ENCODE assay signal across 10 cellular contexts in the genomic region with DNA sequence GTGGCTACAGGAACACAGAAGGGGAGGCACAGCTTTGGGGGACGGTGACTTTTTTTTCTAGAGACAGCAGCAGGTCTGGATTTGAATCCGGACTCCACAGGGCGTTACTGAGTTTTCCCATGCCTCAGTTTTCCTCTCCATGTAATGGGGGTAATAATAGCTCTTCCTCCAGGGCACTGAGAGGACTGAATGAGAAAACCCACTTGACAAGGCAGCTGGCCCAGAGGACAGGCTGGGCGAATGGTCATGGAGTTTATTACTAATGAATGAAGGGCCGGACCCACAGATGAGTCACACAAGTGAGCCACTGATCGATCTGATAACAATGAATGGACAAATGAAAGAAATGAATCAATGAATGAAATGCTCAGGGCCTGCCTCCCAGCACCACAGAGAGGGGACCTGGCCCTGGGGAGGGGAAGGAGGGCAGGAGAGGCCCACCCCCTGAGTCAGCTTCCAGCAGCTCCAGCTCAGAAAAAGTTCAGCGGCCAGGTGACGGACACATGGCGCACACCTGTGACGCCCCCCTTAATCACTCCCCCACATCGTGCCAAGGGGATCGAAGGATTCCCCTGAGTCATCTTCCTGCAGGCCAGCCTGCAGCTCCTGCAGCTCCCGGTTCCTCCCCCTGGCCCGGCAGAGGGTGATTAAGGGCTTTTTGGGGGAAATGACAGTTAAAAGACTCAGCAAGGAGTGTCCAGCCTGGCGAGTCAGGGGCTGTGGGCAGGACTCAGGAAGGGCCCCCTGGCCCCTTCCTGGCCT. TPM values are rescaled to one million over a fixed set of nuclear protein-coding genes. Genes with fewer than 3 reads are reported as not detected.
DNase-seq lines count a peak whose midpoint lies in the region; ATAC-seq, FAIRE-seq and TF ChIP-seq lines count a peak whose summit lies in the region.
"Had no signal": no experiment of that assay in that cellular context is flagged by ENCODE, and none has a peak within 500 bp of the region (broad histone marks: within the 10 kb centered on the region; RNA-seq: fewer than 3 reads in every experiment).

No MANE protein-coding gene starts in this region.

- in situ Hi-C loops in GM13977 (cut with MboI; ENCODE audit: low pct_unique_long_range_greater_than_20kb, low sequenced_read_pairs, unreplicated experiment) = no loop called here

- DNase-seq in natural killer cell treated with Interleukin-12 subunit alpha and Interleukin-12 subunit beta and Interleukin-15 and Interleukin-18, amount 100 ng/mL, for 72 hours (ENCODE audit: low spot score) = no peak
- DNase-seq in natural killer cell = no peak
- peak; percentile 81 for DNase-seq in RCC 7860 (ENCODE audit: low spot score)
- peak; percentile 82 for DNase-seq in fibroblast of the aortic adventitia (ENCODE audit: low read depth)
- peak; percentile 68 for DNase-seq in stromal cell of bone marrow (ENCODE audit: low read depth)
- no peak for DNase-seq in GM13977 (ENCODE audit: low spot score)
- no peak for DNase-seq in HEK293T (ENCODE audit: extremely low spot score)
- no peak for DNase-seq in NCI-H2081 treated with DMSO at 0.1 percent for 48 hours (lab: John Stamatoyannopoulos, UW)
- DNase-seq: activated naive CD4-positive, alpha-beta T cell treated with anti-CD3 and anti-CD28 coated beads, Interleukin-2, amount 10 ng/mL, durations not matched to agents 7 days and 5 days; NCI-H1048 had no signal

- no peak for ATAC-seq in natural killer cell treated with Interleukin-12 subunit alpha and Interleukin-12 subunit beta and Interleukin-15 and Interleukin-18, amount 100 ng/mL, for 72 hours
- ATAC-seq in natural killer cell = no peak

- peak; percentile 18 for FAIRE-seq in RCC 7860 (lab: Jason Lieb, UNC)

- no peaks in the 10 kb centered on the region for H3K36me3 Mint-ChIP-seq in natural killer cell treated with Interleukin-12 subunit alpha and Interleukin-12 subunit beta and Interleukin-15 and Interleukin-18, amount 100 ng/mL, for 72 hours
- no peaks in the 10 kb centered on the region for H3K36me3 Mint-ChIP-seq in natural killer cell

- peak overlapping the region; percentile 95 to 97 for H3K27ac Mint-ChIP-seq in natural killer cell treated with Interleukin-12 subunit alpha and Interleukin-12 subunit beta and Interleukin-15 and Interleukin-18, amount 100 ng/mL, for 72 hours
- H3K27ac Mint-ChIP-seq in natural killer cell = no peak overlapping the region
- H3K27ac Mint-ChIP-seq: activated naive CD4-positive, alpha-beta T cell treated with anti-CD3 and anti-CD28 coated beads, Interleukin-2, amount 10 ng/mL, durations not matched to agents 7 days and 5 days had no signal

- H3K4me1 Mint-ChIP-seq in natural killer cell treated with Interleukin-12 subunit alpha and Interleukin-12 subunit beta and Interleukin-15 and Interleukin-18, amount 100 ng/mL, for 72 hours (ENCODE audit: low read depth in 2 of 2) = peaks cover 46 to 65% of the 10 kb centered on the region in 2 donors
- peaks cover 4 to 14% of the 10 kb centered on the region in 2 donors for H3K4me1 Mint-ChIP-seq in natural killer cell

- no peaks in the 10 kb centered on the region for H3K9me3 Mint-ChIP-seq in natural killer cell treated with Interleukin-12 subunit alpha and Interleukin-12 subunit beta and Interleukin-15 and Interleukin-18, amount 100 ng/mL, for 72 hours
- no peaks in the 10 kb centered on the region for H3K9me3 Mint-ChIP-seq in natural killer cell
- H3K9me3 Mint-ChIP-seq: activated naive CD4-positive, alpha-beta T cell treated with anti-CD3 and anti-CD28 coated beads, Interleukin-2, amount 10 ng/mL, durations not matched to agents 7 days and 5 days had no signal

- no peak overlapping the region for H3K4me3 ChIP-seq in fibroblast of the aortic adventitia (ENCODE audit: low read depth, low read length)

- H3K27me3 Mint-ChIP-seq in natural killer cell treated with Interleukin-12 subunit alpha and Interleukin-12 subunit beta and Interleukin-15 and Interleukin-18, amount 100 ng/mL, for 72 hours = no peaks in the 10 kb centered on the region
- peaks cover 0 to 8% of the 10 kb centered on the region in 2 donors for H3K27me3 Mint-ChIP-seq in natural killer cell (ENCODE audit: low read depth in 2 of 2)

- H3K4me3 Mint-ChIP-seq in natural killer cell treated with Interleukin-12 subunit alpha and Interleukin-12 subunit beta and Interleukin-15 and Interleukin-18, amount 100 ng/mL, for 72 hours = peak overlapping the region; percentile 8
- no peak overlapping the region for H3K4me3 Mint-ChIP-seq in natural killer cell
- H3K4me3 Mint-ChIP-seq: activated naive CD4-positive, alpha-beta T cell treated with anti-CD3 and anti-CD28 coated beads, Interleukin-2, amount 10 ng/mL, durations not matched to agents 7 days and 5 days had no signal

- CTCF ChIA-PET in HEK293T (lab: Yijun Ruan, JAX) = interaction anchor here (1.1 kb wide), 1 partner anchor 10 kb away, joined by 4 read pairs; no protein-coding TSS in a partner anchor

- TF ChIP-seq CTCF in natural killer cell (IDR thresholded peaks at IDR 0.05) (no peak), fibroblast of the aortic adventitia (IDR thresholded peaks at IDR 0.05; ENCODE audit: insufficient read depth, low read length) (no peak), GM13977 (IDR thresholded peaks at IDR 0.05; ENCODE audit: extremely low read depth, insufficient read depth, missing control alignments) (no peak)

- intact Hi-C loops in natural killer cell (cut with micrococcal nuclease) = no loop called here

- POLR2A ChIA-PET in HEK293T (lab: Yijun Ruan, JAX) = interaction anchor here (1.5 kb wide), 1 partner anchor 54 kb away, joined by 3 read pairs; the partner anchor contains the start of gene SOCS1

TF ChIP-seq in HEK293T, 16 proteins besides CTCF, POLR2A, EP300 and RAD21:
- TF ChIP-seq FOXM1 (IDR thresholded peaks at IDR 0.05; ENCODE audit: borderline replicate concordance) (no peak), TARDBP (IDR thresholded peaks at IDR 0.05) (no peak), ARNT (IDR thresholded peaks at IDR 0.05) (no peak), NFRKB (IDR thresholded peaks at IDR 0.05) (no peak), LEF1 (IDR thresholded peaks at IDR 0.05; ENCODE audit: borderline replicate concordance) (no peak), ZNF384 (IDR thresholded peaks at IDR 0.05) (no peak), SP1 (IDR thresholded peaks at IDR 0.05) (no peak), ELF4 (IDR thresholded peaks at IDR 0.05) (no peak), CTBP1 (IDR thresholded peaks at IDR 0.05; ENCODE audit: borderline replicate concordance) (no peak), HDGF (IDR thresholded peaks at IDR 0.05; ENCODE audit: borderline replicate concordance) (no peak), FOXK2 (IDR thresholded peaks at IDR 0.05) (no peak), FOXA1 (IDR thresholded peaks at IDR 0.05) (no peak), BHLHE40 (IDR thresholded peaks at IDR 0.05; ENCODE audit: borderline replicate concordance) (no peak), L3MBTL2 (conservative IDR thresholded peaks at IDR 0.05) (no peak), SUZ12 (IDR thresholded peaks at IDR 0.05) (no peak)
- TF ChIP-seq, protein P1, sequence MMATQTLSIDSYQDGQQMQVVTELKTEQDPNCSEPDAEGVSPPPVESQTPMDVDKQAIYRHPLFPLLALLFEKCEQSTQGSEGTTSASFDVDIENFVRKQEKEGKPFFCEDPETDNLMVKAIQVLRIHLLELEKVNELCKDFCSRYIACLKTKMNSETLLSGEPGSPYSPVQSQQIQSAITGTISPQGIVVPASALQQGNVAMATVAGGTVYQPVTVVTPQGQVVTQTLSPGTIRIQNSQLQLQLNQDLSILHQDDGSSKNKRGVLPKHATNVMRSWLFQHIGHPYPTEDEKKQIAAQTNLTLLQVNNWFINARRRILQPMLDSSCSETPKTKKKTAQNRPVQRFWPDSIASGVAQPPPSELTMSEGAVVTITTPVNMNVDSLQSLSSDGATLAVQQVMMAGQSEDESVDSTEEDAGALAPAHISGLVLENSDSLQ (IDR thresholded peaks at IDR 0.05) = no peak

RNA-seq across cellular contexts. Expression of gene SOCS1, which starts 54.3 kb away (rescaled TPM):
- total RNA-seq in natural killer cell treated with Interleukin-12 subunit alpha and Interleukin-12 subunit beta and Interleukin-15 and Interleukin-18, amount 100 ng/mL, for 72 hours = 100 to 1,000 TPM; 199 to 299 TPM
- total RNA-seq in natural killer cell (10 to 100 TPM; 21.7 to 74.7 (median 27.2) TPM), fibroblast of the aortic adventitia (ENCODE audit: low replicate concordance) (3.3 and 5.6 TPM in 2 replicates)

Comparison
In these comparisons a context has a peak if more than half of its experiments do, and no peak if none do; other contexts are left out.
1. H3K27ac Mint-ChIP-seq: peak in natural killer cell treated with Interleukin-12 subunit alpha and Interleukin-12 subunit beta and Interleukin-15 and Interleukin-18, amount 100 ng/mL, for 72 hours (2 of 2); none in natural killer cell (0 of 2).
2. DNase-seq: peak in RCC 7860 (single experiment), fibroblast of the aortic adventitia (single experiment) and stromal cell of bone marrow (single experiment); none in natural killer cell treated with Interleukin-12 subunit alpha and Interleukin-12 subunit beta and Interleukin-15 and Interleukin-18, amount 100 ng/mL, for 72 hours (single experiment), natural killer cell (single experiment), GM13977 (single experiment), HEK293T (single experiment) and NCI-H2081 treated with DMSO at 0.1 percent for 48 hours (single experiment).